In genomic region chr6:31945507-31946369, GRCh38 we compare ENCODE assay signal across 9 cellular contexts. TPM values are rescaled to one million over a fixed set of nuclear protein-coding genes. Genes with fewer than 3 reads are reported as not detected.
DNase-seq lines count a peak whose midpoint lies in the region; ATAC-seq, FAIRE-seq and TF ChIP-seq lines count a peak whose summit lies in the region.
"Had no signal": no experiment of that assay in that cellular context is flagged by ENCODE, and none has a peak within 500 bp of the region (broad histone marks: within the 10 kb centered on the region; RNA-seq: fewer than 3 reads in every experiment).

Gene CFB (plus strand): TSS chr6:31946095. CDS start chr6:31946222, 127 bp downstream.

- no TSS peak for BruUV-seq in K562 (replicated peaks; lab: Mats Ljungman, UMichigan)

- H3K9ac ChIP-seq in K562 (ENCODE audit: insufficient read depth in 1 of 2, low read depth in 2 of 2, low read length in 2 of 2): 0 out of 4 replicates have a peak within 1 kb of the TSS, but pooled peaks of 1 of the 2 experiments have one; percentile 17

- TF ChIP-seq CTCF in K562 (IDR thresholded peaks at IDR 0.05 in 2 of 3, conservative IDR thresholded peaks at IDR 0.05 in 1 of 3; ENCODE audit: insufficient read depth in 2 of 3, low read depth in 1 of 3, low read length in 3 of 3) (no peak), suprapubic skin (IDR thresholded peaks at IDR 0.05) (no peak)

- POLR2A ChIA-PET in K562 (lab: Yijun Ruan, JAX): interaction anchor here (0.7 to 1.2 kb wide), 4 partner anchors 11 to 97 kb away, joined by 3 to 6 read pairs (median 4); partner anchors contain the start of gene DXO

- intact Hi-C loops in K562 (cut with micrococcal nuclease): loop anchor here (5.0 kb wide), 1 partner anchor 43 kb away; the partner anchor contains the start of gene ZBTB12

- TF ChIP-seq RAD21 in K562 (CRISPR knock-in tag; conservative IDR thresholded peaks at IDR 0.05 in 1 of 2, IDR thresholded peaks at IDR 0.05 in 1 of 2): no peak

- DNase-seq in HS-27A (ENCODE audit: low read depth) (peak; percentile 79), K562 (ENCODE audit: extremely low read depth in 1 of 4, low spot score in 3 of 4) (peak in 1 of 4 experiments; percentile 8), kidney tubule cell (ENCODE audit: low spot score) (peak; percentile 91), suprapubic skin (ENCODE audit: low spot score in 2 of 2) (peak; percentile 89 to 90), superior temporal gyrus (ENCODE audit: extremely low spot score) (no peak), NCI-H526 treated with DMSO at 0.1 percent for 48 hours (lab: John Stamatoyannopoulos, UW) (no peak), NCI-H1092 treated with DMSO at 0.1 percent for 48 hours (lab: John Stamatoyannopoulos, UW) (no peak)
- DNase-seq: activated effector memory CD4-positive, alpha-beta T cell treated with Interleukin-2 at 50 U/mL for 16 hours had no signal

- FAIRE-seq in K562 (lab: Jason Lieb, UNC): no peak

- H2AFZ ChIP-seq in K562 (ENCODE audit: low read depth, low read length): no peak within 1 kb of the TSS

- no peaks in the 10 kb centered on the region for H3K79me2 ChIP-seq in K562 (ENCODE audit: control insufficient read depth, insufficient read depth, low read length)

- in situ Hi-C loops in K562 (cut with MboI): no loop called here

- H3K4me3 ChIP-seq in K562 (no peak within 1 kb of the TSS), suprapubic skin (peak within 1 kb of the TSS; percentile 19)

- H3K27ac ChIP-seq in K562 (ENCODE audit: extremely low read depth, low read depth, low read length) (no peak within 1 kb of the TSS), suprapubic skin (peak within 1 kb of the TSS; percentile 78)

- H3K36me3 ChIP-seq in K562 (ENCODE audit: control insufficient read depth, insufficient read depth, low read length) (peaks cover under 1% of the 10 kb centered on the region; the same call in 1 of the 3 replicates), suprapubic skin (peaks cover 4% of the 10 kb centered on the region)

- peaks cover 7% of the 10 kb centered on the region for H3K9me1 ChIP-seq in K562 (ENCODE audit: control insufficient read depth, insufficient read depth, low read length)

- no peak within 1 kb of the TSS for H3K4me2 ChIP-seq in K562 (ENCODE audit: insufficient read depth, low read length)

- ATAC-seq in K562: no peak
- no peak for ATAC-seq in GM21619 (IDR thresholded peaks at IDR 0.05; ENCODE audit: unreplicated experiment)

- 33% methylated on average over 11 of the region's 11 CpGs for WGBS in K562 (ENCODE audit: insufficient coverage, low coverage, missing lambda C conversion rate)
- WGBS in suprapubic skin: 30% methylated on average over 10 of the region's 11 CpGs

- H3K9me3 ChIP-seq in K562 (replicated peaks; ENCODE audit: control insufficient read depth, insufficient read depth, low read depth, low read length) (no peaks in the 10 kb centered on the region), suprapubic skin (no peaks in the 10 kb centered on the region)

- TF ChIP-seq EP300 in K562 (IDR thresholded peaks at IDR 0.05; ENCODE audit: low read length) (no peak), suprapubic skin (IDR thresholded peaks at IDR 0.05) (no peak)

- peaks cover 2 to 26% of the 10 kb centered on the region in 2 experiments; a peak in 3 of 5 replicates for H3K27me3 ChIP-seq in K562 (ENCODE audit: control insufficient read depth in 2 of 2, insufficient read depth in 2 of 2, low read length in 2 of 2)
- no peaks in the 10 kb centered on the region for H3K27me3 ChIP-seq in suprapubic skin

- no peaks in the 10 kb centered on the region for H4K20me1 ChIP-seq in K562 (replicated peaks; ENCODE audit: control insufficient read depth, insufficient read depth, low read length)

- CTCF ChIA-PET in K562 (lab: Yijun Ruan, JAX; ENCODE audit: low intra/inter-chr PET ratio): no interaction called here

- H3K4me1 ChIP-seq in K562 (replicated peaks in 1 of 2; ENCODE audit: control insufficient read depth in 2 of 2, insufficient read depth in 2 of 2, low read length in 2 of 2): peaks cover 18 to 26% of the 10 kb centered on the region in 2 experiments
- H3K4me1 ChIP-seq in suprapubic skin: peaks cover 21% of the 10 kb centered on the region

- TF ChIP-seq POLR2A in K562 (conservative IDR thresholded peaks at IDR 0.05) (no peak), suprapubic skin (IDR thresholded peaks at IDR 0.05) (no peak)

TF ChIP-seq in K562, 482 proteins besides CTCF, POLR2A, EP300 and RAD21 (continues in another document):
- TF ChIP-seq ATF7 (IDR thresholded peaks at IDR 0.05): no peak

RNA-seq across cellular contexts. Expression of gene CFB, which starts in this region (rescaled TPM):
- total RNA-seq in K562 (2011; cell fraction: chromatin; rRNA removed; ENCODE audit: low replicate concordance): 0.88 and 2.0 TPM in 2 replicates
- 1.2 and 1.4 TPM in 2 replicates for total RNA-seq in K562 (2011; cell fraction: nucleolus; rRNA removed)
- 0.95 TPM in 1 of 2 replicates, not detected in the other for total RNA-seq in K562 (2011; cell fraction: nucleoplasm; rRNA removed)
- total RNA-seq in K562 (2014; rRNA removed) (not detected in 2 replicates), K562 (2014; rRNA removed; fragmentation: Illumina TruSeq; extraction: Trizol) (not detected in 2 replicates), K562 (2015; rRNA removed; fragmentation: Illumina TruSeq; extraction: Trizol) (0.22 TPM in 1 of 2 replicates, not detected in the other), K562 (2021) (0.91 and 1.1 TPM in 2 replicates), suprapubic skin (1 to 10 TPM; 3.7 to 6.8 (median 5.1) TPM)
- polyA plus RNA-seq in K562 (2011; rRNA removed) (0.20 and 0.21 TPM in 2 replicates), K562 (2014; fragmentation: Illumina TruSeq; extraction: Trizol) (0.17 TPM in 1 of 2 replicates, not detected in the other), K562 (2014; fragmentation: Nextera tagmentation; extraction: Ambion mirVana) (under 1 TPM; 0.08 to 0.38 TPM), K562 (2014; rRNA removed) (0.16 TPM in 1 of 2 replicates, not detected in the other)
- not detected in 2 replicates for polyA plus RNA-seq in K562 (2011; cell fraction: cytosol; rRNA removed)
- 0.88 and 2.2 TPM in 2 replicates for polyA plus RNA-seq in K562 (2011; cell fraction: nucleus; rRNA removed)
- polyA plus RNA-seq in K562 (2012): 0.69 and 1.1 TPM in 2 replicates
- polyA minus RNA-seq in K562 (2011; rRNA and poly(A)+ RNA removed): not detected in 2 replicates
- 0.48 and 4.1 TPM in 2 replicates for polyA minus RNA-seq in K562 (2011; cell fraction: cytosol; rRNA and poly(A)+ RNA removed)
- polyA minus RNA-seq in K562 (2011; cell fraction: nucleus; rRNA and poly(A)+ RNA removed): 0.67 TPM in 1 of 2 replicates, not detected in the other

Comparison
In these comparisons a context has a peak if more than half of its experiments do, and no peak if none do; other contexts are left out.
1. DNase-seq: peak in HS-27A (single experiment), kidney tubule cell (single experiment) and suprapubic skin (2 of 2); none in superior temporal gyrus (single experiment), NCI-H526 treated with DMSO at 0.1 percent for 48 hours (single experiment) and NCI-H1092 treated with DMSO at 0.1 percent for 48 hours (single experiment).